Comparison of ENCODE assay signal across 8 cellular contexts in the genomic region with DNA sequence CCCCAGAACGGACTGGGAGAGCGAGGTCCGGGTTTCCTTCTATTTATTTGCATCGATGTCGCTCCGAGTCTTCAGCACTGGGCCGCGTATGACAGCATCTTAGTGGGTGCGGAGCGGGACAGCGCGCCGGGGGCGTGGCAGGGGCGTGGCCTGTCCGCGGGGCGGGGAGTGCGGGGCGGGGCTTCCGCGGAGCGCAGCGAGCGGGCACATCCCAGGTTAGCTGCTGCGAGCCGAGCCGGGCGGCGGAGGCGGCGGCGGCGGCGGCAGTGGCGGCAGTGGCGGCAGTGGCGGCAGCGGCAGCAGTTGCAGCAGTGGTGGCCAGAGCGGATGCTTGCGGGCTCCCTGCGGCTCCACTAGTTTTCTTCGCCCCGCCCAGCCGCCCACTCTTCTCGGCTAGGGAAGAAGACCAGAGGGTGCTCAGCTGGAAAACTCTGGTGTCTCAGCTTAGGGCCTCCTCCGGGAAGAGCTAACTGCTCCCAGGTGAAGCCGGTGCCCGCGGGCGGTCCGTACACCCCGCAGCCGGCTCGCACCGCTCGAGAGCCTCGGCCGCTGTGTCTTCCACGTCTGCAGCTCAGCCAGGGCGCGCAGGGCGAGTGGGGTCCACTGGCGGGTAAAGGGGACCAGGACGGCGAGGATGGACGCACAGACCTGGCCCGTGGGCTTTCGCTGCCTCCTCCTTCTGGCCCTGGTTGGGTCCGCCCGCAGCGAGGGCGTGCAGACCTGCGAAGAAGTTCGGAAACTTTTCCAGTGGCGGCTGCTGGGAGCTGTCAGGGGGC. TPM values are rescaled to one million over a fixed set of nuclear protein-coding genes. Genes with fewer than 3 reads are reported as not detected.
DNase-seq lines count a peak whose midpoint lies in the region; ATAC-seq and TF ChIP-seq lines count a peak whose summit lies in the region.

GPC5 (plus strand) TSS at position 209 of the 776 bp plus-strand sequence.

- peaks cover 82% of the 10 kb centered on the region for H3K27me3 Mint-ChIP-seq in activated CD8-positive, alpha-beta memory T cell treated with anti-CD3 and anti-CD28 coated beads, Interleukin-2, amount 10 ng/mL, durations not matched to agents 7 days and 5 days

- no peaks in the 10 kb centered on the region for H3K36me3 Mint-ChIP-seq in activated CD8-positive, alpha-beta memory T cell treated with anti-CD3 and anti-CD28 coated beads, Interleukin-2, amount 10 ng/mL, durations not matched to agents 7 days and 5 days

- no peaks in the 10 kb centered on the region for H3K9me3 Mint-ChIP-seq in activated CD8-positive, alpha-beta memory T cell treated with anti-CD3 and anti-CD28 coated beads, Interleukin-2, amount 10 ng/mL, durations not matched to agents 7 days and 5 days (ENCODE audit: low read depth)

- peak within 1 kb of the TSS; percentile 51 for H3K4me3 Mint-ChIP-seq in activated CD8-positive, alpha-beta memory T cell treated with anti-CD3 and anti-CD28 coated beads, Interleukin-2, amount 10 ng/mL, durations not matched to agents 7 days and 5 days

- DNase-seq in Ammon's horn (ENCODE audit: low spot score) (peak; percentile 89), NCI-H82 (lab: John Stamatoyannopoulos, UW) (peak; percentile 86), epidermal melanocyte (ENCODE audit: insufficient read length, low spot score) (peak; percentile 43), mucosa of gallbladder (ENCODE audit: low spot score) (peak; percentile 79)
- peak; percentile 85 for DNase-seq in activated CD8-positive, alpha-beta memory T cell treated with anti-CD3 and anti-CD28 coated beads, Interleukin-2, amount 10 ng/mL, durations not matched to agents 7 days and 5 days
- peak; percentile 58 to 65 for DNase-seq in stimulated activated CD8-positive, alpha-beta memory T cell treated with anti-CD3 and anti-CD28 coated beads, Interleukin-4, amount 100 ng/mL, for 4 hours (ENCODE audit: low read depth in 2 of 2, low spot score in 1 of 2)

- peaks cover 11% of the 10 kb centered on the region for H3K4me1 Mint-ChIP-seq in activated CD8-positive, alpha-beta memory T cell treated with anti-CD3 and anti-CD28 coated beads, Interleukin-2, amount 10 ng/mL, durations not matched to agents 7 days and 5 days

- peak; percentile 20 for TF ChIP-seq POLR2A in GM19193 (IDR thresholded peaks at IDR 0.05; ENCODE audit: extremely low read depth, insufficient read depth, insufficient read length)

- CTCF ChIA-PET in activated CD8-positive, alpha-beta memory T cell treated with anti-CD3 and anti-CD28 coated beads, Interleukin-2, amount 10 ng/mL, durations not matched to agents 7 days and 5 days (lab: Charles Lee), result interaction anchor here (0.7 to 1.8 kb wide), 4 partner anchors 8 to 85 kb away, joined by 3 to 5 read pairs (median 3); partner anchors contain the start of gene MIR17HG

- H3K27ac Mint-ChIP-seq in activated CD8-positive, alpha-beta memory T cell treated with anti-CD3 and anti-CD28 coated beads, Interleukin-2, amount 10 ng/mL, durations not matched to agents 7 days and 5 days, result no peak within 1 kb of the TSS

- ATAC-seq in HG03280 (IDR thresholded peaks at IDR 0.05; ENCODE audit: unreplicated experiment), result peak; percentile 97
- peak; percentile 99 for ATAC-seq in activated CD8-positive, alpha-beta memory T cell treated with anti-CD3 and anti-CD28 coated beads, Interleukin-2, amount 10 ng/mL, durations not matched to agents 7 days and 5 days

RNA-seq across cellular contexts. Expression of gene GPC5, which starts in this region (rescaled TPM):
- total RNA-seq in activated CD8-positive, alpha-beta memory T cell treated with anti-CD3 and anti-CD28 coated beads, Interleukin-2, amount 10 ng/mL, durations not matched to agents 7 days and 5 days, result not detected
- total RNA-seq in mucosa of gallbladder, result 2.2 TPM

Comparison
In these comparisons a context has a peak if more than half of its experiments do, and no peak if none do; other contexts are left out.
1. Peak in every context shown above with its lines: DNase-seq and ATAC-seq.
2. Peak in DNase-seq and ATAC-seq in activated CD8-positive, alpha-beta memory T cell treated with anti-CD3 and anti-CD28 coated beads, Interleukin-2, amount 10 ng/mL, durations not matched to agents 7 days and 5 days; RNA of the gene not detected or under 1 TPM.